Comparison of ENCODE assay signal across 24 cellular contexts in the genomic region with DNA sequence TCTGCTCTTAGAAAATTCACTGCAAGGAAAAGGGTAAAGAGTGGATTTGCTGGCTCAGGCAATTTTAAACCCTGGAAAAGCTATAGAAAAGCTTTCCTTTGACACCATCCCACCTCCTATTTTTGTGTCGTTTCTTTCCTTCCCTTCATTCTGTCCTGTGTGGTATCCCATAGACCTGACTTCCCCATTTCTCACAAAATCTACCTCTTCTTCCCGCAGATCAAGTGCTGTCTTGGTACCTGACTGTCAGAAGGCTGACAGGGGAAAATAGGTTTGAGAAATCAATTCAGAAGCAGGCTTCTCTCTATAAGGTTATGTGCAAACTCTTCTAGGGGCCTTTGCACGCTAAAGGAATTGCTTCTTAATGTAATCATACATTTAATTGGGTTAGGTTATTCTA.
"Had no signal": no experiment of that assay in that cellular context is flagged by ENCODE, and none has a peak within 500 bp of the region (broad histone marks: within the 10 kb centered on the region; RNA-seq: fewer than 3 reads in every experiment).

No MANE protein-coding gene starts in this region.

- H3K27ac Mint-ChIP-seq: activated naive CD8-positive, alpha-beta T cell; dendritic cell treated with granulocyte-macrophage colony-stimulating factor and Interleukin-4, amounts not matched to agents 40 ng/mL and 50 ng/mL, for 4 days; endodermal cell; stimulated activated effector memory CD8-positive, alpha-beta T cell treated with anti-CD3 and anti-CD28 coated beads, Interleukin-12 subunit alpha, Interleukin-12 subunit beta, amount 100 ng/mL, for 72 hours; stimulated activated naive CD8-positive, alpha-beta T cell treated with anti-CD3 and anti-CD28 coated beads, Interleukin-15, Interleukin-2, amounts not matched to agents 100 ng/mL and 50 ng/mL, for 24 hours had no signal

- H3K36me3 ChIP-seq: gastroesophageal sphincter, pancreas, thyroid gland, upper lobe of right lung, WERI-Rb-1 had no signal

- DNase-seq: activated CD4-positive, alpha-beta T cell treated with anti-CD3 and anti-CD28 coated beads for 48 hours; activated CD4-positive, alpha-beta T cell treated with anti-CD3 and anti-CD28 coated beads, Interleukin-2, amount 50 U/mL, for 48 hours; activated CD8-positive, alpha-beta memory T cell treated with anti-CD3 and anti-CD28 coated beads for 24 hours; activated effector memory CD4-positive, alpha-beta T cell treated with Interleukin-2 at 50 U/mL for 16 hours; activated naive CD4-positive, alpha-beta T cell treated with Interleukin-2 at 50 U/mL for 16 hours; anterior cingulate cortex; endodermal cell; hippocampal formation; kidney; left colon; naive B cell; pancreas; psoas muscle; stimulated activated CD4-positive, alpha-beta T cell treated with anti-CD3 and anti-CD28 coated beads, Interleukin-4, amount 100 ng/mL, for 24 hours; substantia nigra; thyroid gland; upper lobe of right lung; WERI-Rb-1 had no signal

- H3K4me3 ChIP-seq: gastroesophageal sphincter, pancreas, psoas muscle, thyroid gland, upper lobe of right lung had no signal

- H3K27ac ChIP-seq: gastroesophageal sphincter, pancreas, psoas muscle, thyroid gland, upper lobe of right lung, WERI-Rb-1 had no signal

- H3K9me3 Mint-ChIP-seq: central memory CD8-positive, alpha-beta T cell; dendritic cell treated with granulocyte-macrophage colony-stimulating factor and Interleukin-4, amounts not matched to agents 40 ng/mL and 50 ng/mL, for 4 days; endodermal cell; stimulated activated effector memory CD8-positive, alpha-beta T cell treated with anti-CD3 and anti-CD28 coated beads, Interleukin-12 subunit alpha, Interleukin-12 subunit beta, amount 100 ng/mL, for 72 hours; stimulated activated naive CD8-positive, alpha-beta T cell treated with anti-CD3 and anti-CD28 coated beads, Interleukin-15, Interleukin-2, amounts not matched to agents 100 ng/mL and 50 ng/mL, for 24 hours had no signal

- H3K27me3 ChIP-seq: gastroesophageal sphincter, pancreas, thyroid gland, upper lobe of right lung had no signal

- H3K4me3 Mint-ChIP-seq: activated naive CD8-positive, alpha-beta T cell; central memory CD8-positive, alpha-beta T cell; dendritic cell treated with granulocyte-macrophage colony-stimulating factor and Interleukin-4, amounts not matched to agents 40 ng/mL and 50 ng/mL, for 4 days; endodermal cell; stimulated activated effector memory CD8-positive, alpha-beta T cell treated with anti-CD3 and anti-CD28 coated beads, Interleukin-12 subunit alpha, Interleukin-12 subunit beta, amount 100 ng/mL, for 72 hours; stimulated activated naive CD8-positive, alpha-beta T cell treated with anti-CD3 and anti-CD28 coated beads, Interleukin-15, Interleukin-2, amounts not matched to agents 100 ng/mL and 50 ng/mL, for 24 hours had no signal

- H3K27me3 Mint-ChIP-seq: dendritic cell treated with granulocyte-macrophage colony-stimulating factor and Interleukin-4, amounts not matched to agents 40 ng/mL and 50 ng/mL, for 4 days had no signal

- H3K4me1 Mint-ChIP-seq: central memory CD8-positive, alpha-beta T cell; endodermal cell; naive B cell; stimulated activated effector memory CD8-positive, alpha-beta T cell treated with anti-CD3 and anti-CD28 coated beads, Interleukin-12 subunit alpha, Interleukin-12 subunit beta, amount 100 ng/mL, for 72 hours had no signal

- H3K4me1 ChIP-seq: gastroesophageal sphincter, pancreas, thyroid gland, upper lobe of right lung had no signal

- H3K9me3 ChIP-seq: gastroesophageal sphincter, pancreas, psoas muscle, thyroid gland, upper lobe of right lung had no signal

- H3K36me3 Mint-ChIP-seq: activated naive CD8-positive, alpha-beta T cell; stimulated activated effector memory CD8-positive, alpha-beta T cell treated with anti-CD3 and anti-CD28 coated beads, Interleukin-12 subunit alpha, Interleukin-12 subunit beta, amount 100 ng/mL, for 72 hours had no signal
